Comparison of ENCODE assay signal across 18 cellular contexts in the genomic region with DNA sequence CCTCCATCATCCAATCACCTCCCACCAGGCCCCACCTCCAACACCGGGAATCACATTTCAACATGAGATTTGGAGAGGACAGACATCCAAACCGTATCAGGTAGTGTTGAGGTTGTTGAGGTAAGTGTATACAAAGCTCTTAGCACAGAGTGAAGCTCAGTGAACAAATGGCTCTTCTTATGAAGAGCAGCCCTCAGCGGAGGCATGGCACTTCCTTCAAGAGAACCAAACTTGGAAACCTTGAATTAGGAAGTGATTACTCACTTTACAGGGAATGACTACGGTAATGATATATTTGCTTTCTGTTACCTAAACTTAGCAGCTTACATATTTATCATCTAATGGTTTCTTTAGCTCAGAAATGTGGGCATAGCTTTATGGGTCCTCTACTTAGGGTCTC.
"Had no signal": no experiment of that assay in that cellular context is flagged by ENCODE, and none has a peak within 500 bp of the region (broad histone marks: within the 10 kb centered on the region; RNA-seq: fewer than 3 reads in every experiment).

No MANE protein-coding gene starts in this region.

- H3K36me3 Mint-ChIP-seq: brain had no signal

- ATAC-seq: right lobe of liver; stimulated activated naive CD8-positive, alpha-beta T cell treated with anti-CD3 and anti-CD28 coated beads, Interleukin-15, amount 100 ng/mL, for 72 hours had no signal

- H3K27me3 Mint-ChIP-seq: activated naive CD8-positive, alpha-beta T cell treated with anti-CD3 and anti-CD28 coated beads, Interleukin-2, amount 10 ng/mL, durations not matched to agents 7 days and 5 days; brain; stimulated activated naive CD8-positive, alpha-beta T cell treated with anti-CD3 and anti-CD28 coated beads, Interleukin-15, amount 100 ng/mL, for 72 hours had no signal

- DNase-seq: activated CD4-positive, alpha-beta T cell treated with anti-CD3 and anti-CD28 coated beads for 1 hour; activated CD8-positive, alpha-beta memory T cell treated with anti-CD3 and anti-CD28 coated beads, Interleukin-2, amount 50 U/mL, for 48 hours; activated naive CD4-positive, alpha-beta T cell; activated naive CD8-positive, alpha-beta T cell treated with anti-CD3 and anti-CD28 coated beads, Interleukin-2, amount 10 ng/mL, durations not matched to agents 7 days and 5 days; central memory CD4-positive, alpha-beta T cell; effector CD4-positive, alpha-beta T cell; esophagus squamous epithelium; hippocampal formation; mesenchymal stem cell; right lobe of liver; stimulated activated CD4-positive, alpha-beta T cell treated with anti-CD3 and anti-CD28 coated beads, Interleukin-4, amount 100 ng/mL, for 4 hours; stimulated activated naive CD8-positive, alpha-beta T cell treated with anti-CD3 and anti-CD28 coated beads, Interleukin-15, amount 100 ng/mL, for 72 hours; testis; upper lobe of left lung had no signal

- H3K27ac ChIP-seq: coronary artery, esophagus squamous epithelium, testis, upper lobe of left lung had no signal

- H3K4me3 Mint-ChIP-seq: activated naive CD8-positive, alpha-beta T cell treated with anti-CD3 and anti-CD28 coated beads, Interleukin-2, amount 10 ng/mL, durations not matched to agents 7 days and 5 days; activated T-helper 1 cell treated with anti-CD3 and anti-CD28 coated beads, Interleukin-12 subunit alpha, Interleukin-12 subunit beta, Interleukin-2, Interleukin-4 antibody, amounts not matched to agents 30 ng/mL and 10 ng/mL and 1 ng/mL, durations not matched to agents 14 hours and 24 hours and 36 hours; brain; stimulated activated naive CD8-positive, alpha-beta T cell treated with anti-CD3 and anti-CD28 coated beads, Interleukin-15, amount 100 ng/mL, for 72 hours had no signal

- H3K4me1 ChIP-seq: esophagus squamous epithelium, testis, upper lobe of left lung had no signal

- H3K9me3 ChIP-seq: esophagus squamous epithelium, right lobe of liver, testis, upper lobe of left lung had no signal

- H3K9me3 Mint-ChIP-seq: activated naive CD8-positive, alpha-beta T cell treated with anti-CD3 and anti-CD28 coated beads, Interleukin-2, amount 10 ng/mL, durations not matched to agents 7 days and 5 days; activated T-helper 1 cell treated with anti-CD3 and anti-CD28 coated beads, Interleukin-12 subunit alpha, Interleukin-12 subunit beta, Interleukin-2, Interleukin-4 antibody, amounts not matched to agents 30 ng/mL and 10 ng/mL and 1 ng/mL, durations not matched to agents 14 hours and 24 hours and 36 hours; brain; stimulated activated naive CD8-positive, alpha-beta T cell treated with anti-CD3 and anti-CD28 coated beads, Interleukin-15, amount 100 ng/mL, for 72 hours had no signal

- H3K27ac Mint-ChIP-seq: activated naive CD8-positive, alpha-beta T cell treated with anti-CD3 and anti-CD28 coated beads, Interleukin-2, amount 10 ng/mL, durations not matched to agents 7 days and 5 days; activated T-helper 1 cell treated with anti-CD3 and anti-CD28 coated beads, Interleukin-12 subunit alpha, Interleukin-12 subunit beta, Interleukin-2, Interleukin-4 antibody, amounts not matched to agents 30 ng/mL and 10 ng/mL and 1 ng/mL, durations not matched to agents 14 hours and 24 hours and 36 hours had no signal

- H3K27me3 ChIP-seq: esophagus squamous epithelium, right lobe of liver, testis, upper lobe of left lung had no signal

- H3K4me3 ChIP-seq: coronary artery, esophagus squamous epithelium, right lobe of liver, smooth muscle cell, testis, upper lobe of left lung had no signal

- H3K36me3 ChIP-seq: esophagus squamous epithelium, right lobe of liver, upper lobe of left lung had no signal
